1 cellular context compared by ENCODE assay signal in genomic region chr19:42386974-42387707, GRCh38.
TF ChIP-seq lines count a peak whose summit lies in the region.

No MANE protein-coding gene starts in this region.

TF ChIP-seq in H1, 55 proteins besides CTCF, POLR2A, EP300 and RAD21:
- TF ChIP-seq SRF (IDR thresholded peaks at IDR 0.05; ENCODE audit: low read depth, low read length) (no peak), KDM5A (IDR thresholded peaks at IDR 0.05; ENCODE audit: low read length) (no peak), POU5F1 (IDR thresholded peaks at IDR 0.05; ENCODE audit: low read depth, low read length) (no peak), E2F6 (IDR thresholded peaks at IDR 0.05) (peak; percentile 49), ASH2L (IDR thresholded peaks at IDR 0.05; ENCODE audit: low read length) (peak; percentile 68), POLR2AphosphoS5 (IDR thresholded peaks at IDR 0.05; ENCODE audit: low read depth, low read length) (peak; percentile 89), MAX (IDR thresholded peaks at IDR 0.05) (peak; percentile 60), SIN3A (conservative IDR thresholded peaks at IDR 0.05 in 1 of 2, IDR thresholded peaks at IDR 0.05 in 1 of 2; ENCODE audit: low read depth in 1 of 2, low read length in 2 of 2) (no peak), TEAD4 (IDR thresholded peaks at IDR 0.05; ENCODE audit: low read depth, low read length) (no peak), TBP (IDR thresholded peaks at IDR 0.05; ENCODE audit: low read depth, low read length) (peak; percentile 56), SAP30 (IDR thresholded peaks at IDR 0.05; ENCODE audit: insufficient read depth, insufficient replicate concordance, low read length) (no peak), SP4 (IDR thresholded peaks at IDR 0.05; ENCODE audit: low read length) (0 out of 2 replicates have a peak, but pooled peaks have one; percentile 23), SUZ12 (IDR thresholded peaks at IDR 0.05; ENCODE audit: low read length) (no peak), KDM4A (IDR thresholded peaks at IDR 0.05; ENCODE audit: low read depth, low read length, severe bottlenecking) (peak; percentile 81), PHF8 (conservative IDR thresholded peaks at IDR 0.05; ENCODE audit: low read depth, low read length) (peak; percentile 93), TAF1 (IDR thresholded peaks at IDR 0.05; ENCODE audit: low read depth, low read length) (peak; percentile 88), TAF7 (optimal IDR thresholded peaks at IDR 0.05; ENCODE audit: borderline replicate concordance, low read depth, low read length) (peak; percentile 78), CHD2 (IDR thresholded peaks at IDR 0.05; ENCODE audit: low read length) (peak; percentile 25; the same call in 1 of the 2 replicates)
